In genomic region chr19:35988824-35989223, GRCh38 we compare ENCODE assay signal across 10 cellular contexts. TPM values are rescaled to one million over a fixed set of nuclear protein-coding genes. Genes with fewer than 3 reads are reported as not detected.
"Had no signal": no experiment of that assay in that cellular context is flagged by ENCODE, and none has a peak within 500 bp of the region (broad histone marks: within the 10 kb centered on the region; RNA-seq: fewer than 3 reads in every experiment).

No MANE protein-coding gene starts in this region.

- H3K27ac ChIP-seq: GM23248, HL-60, KMS-11 had no signal

- H2AFZ ChIP-seq: GM23248 had no signal

- ATAC-seq: HCT116 had no signal

- H3K9ac ChIP-seq: GM23248, KMS-11 had no signal

- H3K4me3 ChIP-seq: GM23248, HAP-1 had no signal

- H3K9me3 ChIP-seq: HAP-1 had no signal

- H3K36me3 ChIP-seq: HAP-1 had no signal

- H3K4me2 ChIP-seq: KMS-11 had no signal

- DNase-seq: GM23248, GOT3, H7, IMR-90, KBM-7 had no signal

RNA-seq across cellular contexts. Expression of gene SYNE4, which starts 19.8 kb away (rescaled TPM):
- total RNA-seq: GM23248, HT1080, IMR-90 had no signal
